In the genomic region with DNA sequence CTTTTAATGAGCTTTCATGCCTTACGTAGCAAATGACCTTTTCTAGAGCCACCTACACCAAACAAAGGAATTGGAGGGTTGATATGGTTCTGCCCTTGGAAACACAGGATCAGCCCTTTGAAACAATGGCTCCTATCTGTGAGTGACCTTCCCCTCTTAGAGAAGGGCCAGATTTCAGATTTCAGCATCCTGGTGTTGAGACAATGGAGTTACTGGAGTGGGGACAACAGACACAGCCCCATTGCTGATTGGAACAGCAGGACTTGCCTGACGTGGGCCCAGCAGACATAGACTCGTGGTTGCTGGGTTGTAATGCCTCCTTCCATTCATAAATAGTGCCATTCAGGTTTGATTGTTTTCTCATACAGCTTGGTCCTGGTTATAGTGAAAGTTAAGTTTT, we compare ENCODE assay signal across 1 cellular context.
TF ChIP-seq lines count a peak whose summit lies in the region.

No MANE protein-coding gene starts in this region.

TF ChIP-seq in GM23338, 12 proteins besides CTCF, POLR2A, EP300 and RAD21 (continued from another document):
- no peak for TF ChIP-seq EZH2 (IDR thresholded peaks at IDR 0.05; ENCODE audit: low read depth, unreplicated experiment)
- no peak for TF ChIP-seq CREB1 (CRISPR knock-in tag; IDR thresholded peaks at IDR 0.05; ENCODE audit: low read depth)
- TF ChIP-seq, protein P1, sequence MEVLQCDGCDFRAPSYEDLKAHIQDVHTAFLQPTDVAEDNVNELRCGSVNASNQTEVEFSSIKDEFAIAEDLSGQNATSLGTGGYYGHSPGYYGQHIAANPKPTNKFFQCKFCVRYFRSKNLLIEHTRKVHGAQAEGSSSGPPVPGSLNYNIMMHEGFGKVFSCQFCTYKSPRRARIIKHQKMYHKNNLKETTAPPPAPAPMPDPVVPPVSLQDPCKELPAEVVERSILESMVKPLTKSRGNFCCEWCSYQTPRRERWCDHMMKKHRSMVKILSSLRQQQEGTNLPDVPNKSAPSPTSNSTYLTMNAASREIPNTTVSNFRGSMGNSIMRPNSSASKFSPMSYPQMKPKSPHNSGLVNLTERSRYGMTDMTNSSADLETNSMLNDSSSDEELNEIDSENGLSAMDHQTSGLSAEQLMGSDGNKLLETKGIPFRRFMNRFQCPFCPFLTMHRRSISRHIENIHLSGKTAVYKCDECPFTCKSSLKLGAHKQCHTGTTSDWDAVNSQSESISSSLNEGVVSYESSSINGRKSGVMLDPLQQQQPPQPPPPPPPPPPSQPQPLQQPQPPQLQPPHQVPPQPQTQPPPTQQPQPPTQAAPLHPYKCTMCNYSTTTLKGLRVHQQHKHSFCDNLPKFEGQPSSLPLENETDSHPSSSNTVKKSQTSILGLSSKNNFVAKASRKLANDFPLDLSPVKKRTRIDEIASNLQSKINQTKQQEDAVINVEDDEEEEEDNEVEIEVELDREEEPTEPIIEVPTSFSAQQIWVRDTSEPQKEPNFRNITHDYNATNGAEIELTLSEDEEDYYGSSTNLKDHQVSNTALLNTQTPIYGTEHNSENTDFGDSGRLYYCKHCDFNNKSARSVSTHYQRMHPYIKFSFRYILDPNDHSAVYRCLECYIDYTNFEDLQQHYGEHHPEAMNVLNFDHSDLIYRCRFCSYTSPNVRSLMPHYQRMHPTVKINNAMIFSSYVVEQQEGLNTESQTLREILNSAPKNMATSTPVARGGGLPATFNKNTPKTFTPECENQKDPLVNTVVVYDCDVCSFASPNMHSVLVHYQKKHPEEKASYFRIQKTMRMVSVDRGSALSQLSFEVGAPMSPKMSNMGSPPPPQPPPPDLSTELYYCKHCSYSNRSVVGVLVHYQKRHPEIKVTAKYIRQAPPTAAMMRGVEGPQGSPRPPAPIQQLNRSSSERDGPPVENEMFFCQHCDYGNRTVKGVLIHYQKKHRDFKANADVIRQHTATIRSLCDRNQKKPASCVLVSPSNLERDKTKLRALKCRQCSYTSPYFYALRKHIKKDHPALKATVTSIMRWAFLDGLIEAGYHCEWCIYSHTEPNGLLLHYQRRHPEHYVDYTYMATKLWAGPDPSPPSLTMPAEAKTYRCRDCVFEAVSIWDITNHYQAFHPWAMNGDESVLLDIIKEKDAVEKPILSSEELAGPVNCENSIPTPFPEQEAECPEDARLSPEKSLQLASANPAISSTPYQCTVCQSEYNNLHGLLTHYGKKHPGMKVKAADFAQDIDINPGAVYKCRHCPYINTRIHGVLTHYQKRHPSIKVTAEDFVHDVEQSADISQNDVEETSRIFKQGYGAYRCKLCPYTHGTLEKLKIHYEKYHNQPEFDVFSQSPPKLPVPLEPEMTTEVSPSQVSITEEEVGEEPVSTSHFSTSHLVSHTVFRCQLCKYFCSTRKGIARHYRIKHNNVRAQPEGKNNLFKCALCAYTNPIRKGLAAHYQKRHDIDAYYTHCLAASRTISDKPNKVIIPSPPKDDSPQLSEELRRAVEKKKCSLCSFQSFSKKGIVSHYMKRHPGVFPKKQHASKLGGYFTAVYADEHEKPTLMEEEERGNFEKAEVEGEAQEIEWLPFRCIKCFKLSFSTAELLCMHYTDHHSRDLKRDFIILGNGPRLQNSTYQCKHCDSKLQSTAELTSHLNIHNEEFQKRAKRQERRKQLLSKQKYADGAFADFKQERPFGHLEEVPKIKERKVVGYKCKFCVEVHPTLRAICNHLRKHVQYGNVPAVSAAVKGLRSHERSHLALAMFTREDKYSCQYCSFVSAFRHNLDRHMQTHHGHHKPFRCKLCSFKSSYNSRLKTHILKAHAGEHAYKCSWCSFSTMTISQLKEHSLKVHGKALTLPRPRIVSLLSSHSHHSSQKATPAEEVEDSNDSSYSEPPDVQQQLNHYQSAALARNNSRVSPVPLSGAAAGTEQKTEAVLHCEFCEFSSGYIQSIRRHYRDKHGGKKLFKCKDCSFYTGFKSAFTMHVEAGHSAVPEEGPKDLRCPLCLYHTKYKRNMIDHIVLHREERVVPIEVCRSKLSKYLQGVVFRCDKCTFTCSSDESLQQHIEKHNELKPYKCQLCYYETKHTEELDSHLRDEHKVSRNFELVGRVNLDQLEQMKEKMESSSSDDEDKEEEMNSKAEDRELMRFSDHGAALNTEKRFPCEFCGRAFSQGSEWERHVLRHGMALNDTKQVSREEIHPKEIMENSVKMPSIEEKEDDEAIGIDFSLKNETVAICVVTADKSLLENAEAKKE (CRISPR knock-in tag; IDR thresholded peaks at IDR 0.05), result no peak
- TF ChIP-seq, protein P2, sequence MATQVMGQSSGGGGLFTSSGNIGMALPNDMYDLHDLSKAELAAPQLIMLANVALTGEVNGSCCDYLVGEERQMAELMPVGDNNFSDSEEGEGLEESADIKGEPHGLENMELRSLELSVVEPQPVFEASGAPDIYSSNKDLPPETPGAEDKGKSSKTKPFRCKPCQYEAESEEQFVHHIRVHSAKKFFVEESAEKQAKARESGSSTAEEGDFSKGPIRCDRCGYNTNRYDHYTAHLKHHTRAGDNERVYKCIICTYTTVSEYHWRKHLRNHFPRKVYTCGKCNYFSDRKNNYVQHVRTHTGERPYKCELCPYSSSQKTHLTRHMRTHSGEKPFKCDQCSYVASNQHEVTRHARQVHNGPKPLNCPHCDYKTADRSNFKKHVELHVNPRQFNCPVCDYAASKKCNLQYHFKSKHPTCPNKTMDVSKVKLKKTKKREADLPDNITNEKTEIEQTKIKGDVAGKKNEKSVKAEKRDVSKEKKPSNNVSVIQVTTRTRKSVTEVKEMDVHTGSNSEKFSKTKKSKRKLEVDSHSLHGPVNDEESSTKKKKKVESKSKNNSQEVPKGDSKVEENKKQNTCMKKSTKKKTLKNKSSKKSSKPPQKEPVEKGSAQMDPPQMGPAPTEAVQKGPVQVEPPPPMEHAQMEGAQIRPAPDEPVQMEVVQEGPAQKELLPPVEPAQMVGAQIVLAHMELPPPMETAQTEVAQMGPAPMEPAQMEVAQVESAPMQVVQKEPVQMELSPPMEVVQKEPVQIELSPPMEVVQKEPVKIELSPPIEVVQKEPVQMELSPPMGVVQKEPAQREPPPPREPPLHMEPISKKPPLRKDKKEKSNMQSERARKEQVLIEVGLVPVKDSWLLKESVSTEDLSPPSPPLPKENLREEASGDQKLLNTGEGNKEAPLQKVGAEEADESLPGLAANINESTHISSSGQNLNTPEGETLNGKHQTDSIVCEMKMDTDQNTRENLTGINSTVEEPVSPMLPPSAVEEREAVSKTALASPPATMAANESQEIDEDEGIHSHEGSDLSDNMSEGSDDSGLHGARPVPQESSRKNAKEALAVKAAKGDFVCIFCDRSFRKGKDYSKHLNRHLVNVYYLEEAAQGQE (IDR thresholded peaks at IDR 0.05; ENCODE audit: unreplicated experiment), result no peak
- no peak for TF ChIP-seq JUNB (IDR thresholded peaks at IDR 0.05; ENCODE audit: unreplicated experiment)
- no peak for TF ChIP-seq ZNF114 (CRISPR knock-in tag; IDR thresholded peaks at IDR 0.05)
- TF ChIP-seq POLR2AphosphoS5 (IDR thresholded peaks at IDR 0.05; ENCODE audit: low read depth), result no peak
